ENCODE assay signal across 10 cellular contexts in the genomic region with DNA sequence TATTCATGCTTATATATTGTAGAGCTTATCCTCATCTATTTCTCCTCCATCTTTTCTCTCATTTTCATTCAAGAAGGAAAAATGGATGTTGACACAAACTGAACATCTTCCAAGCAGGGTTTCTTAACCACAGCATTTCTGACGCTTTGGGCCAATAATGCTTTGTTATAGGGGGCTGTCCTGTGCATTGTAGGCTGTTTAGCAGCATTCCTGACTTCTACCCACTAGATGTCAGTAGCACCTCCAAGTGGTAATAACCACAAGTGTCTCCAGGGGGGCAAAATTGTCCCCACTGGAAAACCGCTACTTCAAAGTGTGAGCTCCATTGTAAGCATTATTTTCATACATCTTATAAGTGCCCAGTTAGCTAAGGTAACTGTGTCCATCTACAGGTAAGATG.
DNase-seq lines count a peak whose midpoint lies in the region; ATAC-seq, FAIRE-seq and TF ChIP-seq lines count a peak whose summit lies in the region.
"Had no signal": no experiment of that assay in that cellular context is flagged by ENCODE, and none has a peak within 500 bp of the region (broad histone marks: within the 10 kb centered on the region; RNA-seq: fewer than 3 reads in every experiment).

No MANE protein-coding gene starts in this region.

- TF ChIP-seq CTCF in RWPE1 (conservative IDR thresholded peaks at IDR 0.05; ENCODE audit: low read depth) (peak; percentile 46; the same call in 1 of the 2 replicates), foreskin fibroblast (IDR thresholded peaks at IDR 0.05; ENCODE audit: low read depth, low read length) (peak; percentile 44)

- ATAC-seq in GM18868 (IDR thresholded peaks at IDR 0.05; ENCODE audit: unreplicated experiment): no peak

- no peak for TF ChIP-seq POLR2A in H54 (IDR thresholded peaks at IDR 0.05; ENCODE audit: low read depth, low read length)

- no peak overlapping the region for H3K27ac ChIP-seq in RWPE1

- POLR2A ChIA-PET in RWPE1 (lab: Yijun Ruan, JAX; ENCODE audit: low non-redundant PET): no interaction called here

- peak; percentile 10 for DNase-seq in ACHN
- no peak for DNase-seq in H54 (ENCODE audit: insufficient read length, low spot score)
- no peak for DNase-seq in RWPE1 (ENCODE audit: low spot score)
- DNase-seq in foreskin fibroblast: peak in 1 of 2 donors; percentile 41
- no peak for DNase-seq in cerebellar cortex (ENCODE audit: low spot score)
- no peak for DNase-seq in NCI-H2171 (lab: John Stamatoyannopoulos, UW)
- DNase-seq in GM03348 (ENCODE audit: low spot score): no peak
- DNase-seq: activated naive CD8-positive, alpha-beta T cell treated with anti-CD3 and anti-CD28 coated beads for 36 hours; NCI-H2029 treated with DMSO at 0.1 percent for 48 hours had no signal

- H3K4me3 ChIP-seq in foreskin fibroblast (ENCODE audit: low read depth in 1 of 2, low read length in 2 of 2): no peak overlapping the region

- in situ Hi-C loops in ACHN (cut with HindIII; ENCODE audit: low pct_ligation_motif_present, low pct_unique_long_range_greater_than_20kb, low sequenced_read_pairs): no loop called here

- CTCF ChIA-PET in RWPE1 (lab: Yijun Ruan, JAX): interaction anchor here (1.1 to 1.6 kb wide), 3 partner anchors 11 to 283 kb away, joined by 3 to 4 read pairs (median 4); no protein-coding TSS in a partner anchor

- FAIRE-seq in H54 (lab: Jason Lieb, UNC): peak; percentile 73
